In genomic region chr1:169070547-169070946, GRCh38 we compare ENCODE assay signal across 19 cellular contexts.
"Had no signal": no experiment of that assay in that cellular context is flagged by ENCODE, and none has a peak within 500 bp of the region (broad histone marks: within the 10 kb centered on the region; RNA-seq: fewer than 3 reads in every experiment).

No MANE protein-coding gene starts in this region.

- H3K4me1 Mint-ChIP-seq: natural killer cell; stimulated activated naive CD8-positive, alpha-beta T cell treated with anti-CD3 and anti-CD28 coated beads, Interleukin-15, amount 100 ng/mL, for 72 hours; T-cell had no signal

- H3K27me3 ChIP-seq: adrenal gland, upper lobe of right lung had no signal

- H3K36me3 Mint-ChIP-seq: T-cell had no signal

- H3K27ac ChIP-seq: adrenal gland, upper lobe of right lung had no signal

- H3K4me1 ChIP-seq: adrenal gland, upper lobe of right lung had no signal

- H3K27ac Mint-ChIP-seq: activated T-cell treated with anti-CD3 and anti-CD28 coated beads, Interleukin-2, amount 50 U/mL, for 24 hours; natural killer cell; stimulated activated naive CD8-positive, alpha-beta T cell treated with anti-CD3 and anti-CD28 coated beads, Interleukin-15, amount 100 ng/mL, for 72 hours; T-cell had no signal

- H3K9me3 ChIP-seq: upper lobe of right lung had no signal

- H3K36me3 ChIP-seq: adrenal gland, upper lobe of right lung had no signal

- H3K4me3 ChIP-seq: adrenal gland, upper lobe of right lung had no signal

- H3K4me3 Mint-ChIP-seq: activated T-cell treated with anti-CD3 and anti-CD28 coated beads, Interleukin-2, amount 50 U/mL, for 24 hours; natural killer cell; stimulated activated naive CD8-positive, alpha-beta T cell treated with anti-CD3 and anti-CD28 coated beads, Interleukin-15, amount 100 ng/mL, for 72 hours; T-cell had no signal

- H3K27me3 Mint-ChIP-seq: activated T-cell treated with anti-CD3 and anti-CD28 coated beads, Interleukin-2, amount 50 U/mL, for 24 hours; stimulated activated naive CD8-positive, alpha-beta T cell treated with anti-CD3 and anti-CD28 coated beads, Interleukin-15, amount 100 ng/mL, for 72 hours had no signal

- DNase-seq: activated CD4-positive, alpha-beta T cell treated with anti-CD3 and anti-CD28 coated beads, Interleukin-2, amount 50 U/mL, for 4 hours; activated CD4-positive, CD25-positive, alpha-beta regulatory T cell treated with anti-CD3 and anti-CD28 coated beads, Interleukin-2, amount 50 U/mL, for 72 hours; activated naive CD4-positive, alpha-beta T cell treated with anti-CD3 and anti-CD28 coated beads, Interleukin-2, amount 50 U/mL, for 16 hours; activated T-cell treated with anti-CD3 and anti-CD28 coated beads, Interleukin-2, amount 50 U/mL, for 24 hours; adrenal gland; caudate nucleus; cortex of kidney; effector CD8-positive, alpha-beta T cell; hypothalamus; kidney; mesendoderm; natural killer cell; posterior cingulate gyrus; SK-N-SH; small intestine; stimulated activated naive CD8-positive, alpha-beta T cell treated with anti-CD3 and anti-CD28 coated beads, Interleukin-15, amount 100 ng/mL, for 72 hours; T-cell; T-helper 9 cell; upper lobe of right lung had no signal

- H3K9ac ChIP-seq: SK-N-SH had no signal

- H3K4me2 ChIP-seq: SK-N-SH had no signal

- ATAC-seq: natural killer cell; stimulated activated naive CD8-positive, alpha-beta T cell treated with anti-CD3 and anti-CD28 coated beads, Interleukin-15, amount 100 ng/mL, for 72 hours; T-cell; upper lobe of right lung had no signal
